9 cellular contexts compared by ENCODE assay signal in the genomic region with DNA sequence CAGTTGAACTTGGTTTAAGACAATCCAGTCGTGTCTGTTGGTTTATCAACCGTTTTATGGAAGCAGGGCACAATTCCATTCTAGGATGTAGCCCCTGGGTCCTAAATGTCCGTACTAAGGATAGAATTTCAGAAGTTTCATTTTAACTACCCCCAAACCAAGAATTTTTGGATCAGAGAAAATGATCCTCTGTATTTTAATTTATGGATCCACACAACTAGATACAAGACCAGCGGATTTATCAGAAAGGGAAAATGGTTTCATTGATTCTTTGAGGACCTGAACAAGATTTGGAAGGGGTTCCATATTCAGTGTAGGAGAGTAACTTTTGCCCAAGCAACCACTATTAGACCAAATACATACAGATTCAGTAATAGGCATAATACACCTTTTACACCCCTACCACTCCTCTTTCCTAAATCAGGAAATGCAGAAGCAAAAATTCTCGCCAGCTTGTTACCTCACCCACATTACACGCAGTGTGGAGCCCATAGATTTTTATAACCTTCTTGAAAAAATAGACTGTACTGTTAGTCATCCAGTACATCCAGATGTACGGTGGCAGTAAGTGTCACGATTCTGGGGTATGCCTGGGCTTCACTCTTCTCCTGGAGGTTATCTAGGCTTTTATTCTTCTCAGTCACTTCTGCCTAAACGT. TPM values are rescaled to one million over a fixed set of nuclear protein-coding genes. Genes with fewer than 3 reads are reported as not detected.
DNase-seq lines count a peak whose midpoint lies in the region; ATAC-seq and TF ChIP-seq lines count a peak whose summit lies in the region.
"Had no signal": no experiment of that assay in that cellular context is flagged by ENCODE, and none has a peak within 500 bp of the region (broad histone marks: within the 10 kb centered on the region; RNA-seq: fewer than 3 reads in every experiment).

No MANE protein-coding gene starts in this region.

- no peaks in the 10 kb centered on the region for H3K9me3 ChIP-seq in lower lobe of right lung
- H3K9me3 ChIP-seq in tibial artery, result no peaks in the 10 kb centered on the region

- intact Hi-C loops in lower lobe of right lung (cut with DNase I) (no loop called here), tibial artery (cut with DNase I; ENCODE audit: low total_unique reads) (loop anchor here (10.0 kb wide), 2 partner anchors 601 to 1031 kb away; a partner anchor contains a TSS)

- H3K4me3 Mint-ChIP-seq in activated T-cell treated with anti-CD3 and anti-CD28 coated beads, Interleukin-2, amount 50 U/mL, for 24 hours, result peak overlapping the region; percentile 81
- H3K4me3 Mint-ChIP-seq in activated naive CD8-positive, alpha-beta T cell treated with anti-CD3 and anti-CD28 coated beads, Interleukin-2, amount 50 U/mL, for 24 hours, result peak overlapping the region; percentile 85

- H3K27me3 Mint-ChIP-seq in activated T-cell treated with anti-CD3 and anti-CD28 coated beads, Interleukin-2, amount 50 U/mL, for 24 hours, result no peaks in the 10 kb centered on the region
- no peaks in the 10 kb centered on the region for H3K27me3 Mint-ChIP-seq in activated naive CD8-positive, alpha-beta T cell treated with anti-CD3 and anti-CD28 coated beads, Interleukin-2, amount 50 U/mL, for 24 hours

- peak overlapping the region; percentile 90 for H3K27ac ChIP-seq in lower lobe of right lung
- H3K27ac ChIP-seq in tibial artery, result peak overlapping the region; percentile 89 to 93

- H3K27me3 ChIP-seq in lower lobe of right lung (ENCODE audit: low read depth) (no peaks in the 10 kb centered on the region), tibial artery (no peaks in the 10 kb centered on the region)

- H3K4me3 ChIP-seq in lower lobe of right lung (peak overlapping the region; percentile 92), tibial artery (peak overlapping the region; percentile 84 to 96)

- peak overlapping the region; percentile 89 for H3K27ac Mint-ChIP-seq in activated T-cell treated with anti-CD3 and anti-CD28 coated beads, Interleukin-2, amount 50 U/mL, for 24 hours
- H3K27ac Mint-ChIP-seq in activated naive CD8-positive, alpha-beta T cell treated with anti-CD3 and anti-CD28 coated beads, Interleukin-2, amount 50 U/mL, for 24 hours, result no peak overlapping the region

- H3K4me1 Mint-ChIP-seq in activated T-cell treated with anti-CD3 and anti-CD28 coated beads, Interleukin-2, amount 50 U/mL, for 24 hours (ENCODE audit: low read depth), result peaks cover 39% of the 10 kb centered on the region
- peaks cover 34% of the 10 kb centered on the region for H3K4me1 Mint-ChIP-seq in activated naive CD8-positive, alpha-beta T cell treated with anti-CD3 and anti-CD28 coated beads, Interleukin-2, amount 50 U/mL, for 24 hours

- ATAC-seq in activated naive CD8-positive, alpha-beta T cell treated with anti-CD3 and anti-CD28 coated beads, Interleukin-2, amount 50 U/mL, for 24 hours, result no peak
- ATAC-seq in lower lobe of right lung, result no peak
- no peak for ATAC-seq in GM21576 (IDR thresholded peaks at IDR 0.05; ENCODE audit: unreplicated experiment)

- peaks cover 27% of the 10 kb centered on the region for H3K36me3 Mint-ChIP-seq in activated T-cell treated with anti-CD3 and anti-CD28 coated beads, Interleukin-2, amount 50 U/mL, for 24 hours (ENCODE audit: low read depth)
- H3K36me3 Mint-ChIP-seq in activated naive CD8-positive, alpha-beta T cell treated with anti-CD3 and anti-CD28 coated beads, Interleukin-2, amount 50 U/mL, for 24 hours (ENCODE audit: low read depth), result peaks cover 3% of the 10 kb centered on the region

- H3K9me3 Mint-ChIP-seq in activated T-cell treated with anti-CD3 and anti-CD28 coated beads, Interleukin-2, amount 50 U/mL, for 24 hours, result no peaks in the 10 kb centered on the region
- no peaks in the 10 kb centered on the region for H3K9me3 Mint-ChIP-seq in activated naive CD8-positive, alpha-beta T cell treated with anti-CD3 and anti-CD28 coated beads, Interleukin-2, amount 50 U/mL, for 24 hours

- DNase-seq in activated T-cell treated with anti-CD3 and anti-CD28 coated beads, Interleukin-2, amount 50 U/mL, for 24 hours, result no peak
- DNase-seq in activated T-cell treated with anti-CD3 and anti-CD28 coated beads for 4 hours, result no peak
- no peak for DNase-seq in activated naive CD8-positive, alpha-beta T cell treated with anti-CD3 and anti-CD28 coated beads, Interleukin-2, amount 50 U/mL, for 24 hours
- DNase-seq in lower lobe of right lung, result no peak
- DNase-seq in tibial artery, result no peak
- DNase-seq in SW 1271 (lab: John Stamatoyannopoulos, UW), result no peak
- no peak for DNase-seq in GM10266 (ENCODE audit: extremely low spot score)
- DNase-seq: NCI-H226 had no signal

- peaks cover 41% of the 10 kb centered on the region for H3K4me1 ChIP-seq in lower lobe of right lung
- H3K4me1 ChIP-seq in tibial artery, result peaks cover 0 to 35% (median 24%) of the 10 kb centered on the region in 4 donors

- H3K36me3 ChIP-seq in lower lobe of right lung, result no peaks in the 10 kb centered on the region
- no peaks in the 10 kb centered on the region for H3K36me3 ChIP-seq in tibial artery

- no peak for TF ChIP-seq CTCF in lower lobe of right lung (IDR thresholded peaks at IDR 0.05)
- no peak for TF ChIP-seq CTCF in tibial artery (IDR thresholded peaks at IDR 0.05)
- no peak for TF ChIP-seq CTCF in GM10266 (IDR thresholded peaks at IDR 0.05; ENCODE audit: control insufficient read depth, insufficient read depth, low read depth, missing control alignments)

RNA-seq across cellular contexts. Expression of a gene that starts 1.4 kb away (rescaled TPM):
- total RNA-seq in lower lobe of right lung, result 16.6 TPM

RNA-seq across cellular contexts. Expression of a gene that starts 33.2 kb away (rescaled TPM):
- total RNA-seq in lower lobe of right lung, result 6.1 TPM
